Comparison of ENCODE assay signal across 15 cellular contexts in the genomic region with DNA sequence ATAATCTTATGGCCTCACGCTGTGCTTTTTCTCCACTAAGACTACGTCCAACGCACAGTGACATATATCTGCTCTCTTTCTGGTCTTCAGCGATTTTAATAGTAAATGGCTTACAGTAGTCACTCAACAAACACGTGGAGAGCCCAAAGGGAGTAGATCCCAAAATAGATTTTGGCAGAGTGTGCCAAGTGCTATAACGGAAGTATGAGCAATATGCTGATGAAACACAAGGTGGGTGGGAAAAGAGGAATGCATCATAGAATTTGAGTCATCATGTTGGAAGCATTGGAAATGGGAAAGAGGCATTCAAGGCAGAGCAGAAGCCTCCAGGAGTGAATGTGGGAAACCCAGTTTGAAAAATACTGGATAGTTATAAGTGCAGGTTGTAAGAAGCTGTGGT.
DNase-seq lines count a peak whose midpoint lies in the region; ATAC-seq, FAIRE-seq and TF ChIP-seq lines count a peak whose summit lies in the region.
"Had no signal": no experiment of that assay in that cellular context is flagged by ENCODE, and none has a peak within 500 bp of the region (broad histone marks: within the 10 kb centered on the region; RNA-seq: fewer than 3 reads in every experiment).

No MANE protein-coding gene starts in this region.

- no TSS peak for BruUV-seq in endothelial cell of umbilical vein (replicated peaks; lab: Mats Ljungman, UMichigan)

- H3K9ac ChIP-seq in endothelial cell of umbilical vein (replicated peaks; ENCODE audit: extremely low read depth, insufficient read depth, low read length), result no peak overlapping the region
- H3K9ac ChIP-seq in MM.1S (ENCODE audit: low read length), result no peak overlapping the region

- H4K20me1 ChIP-seq in endothelial cell of umbilical vein (replicated peaks; ENCODE audit: control insufficient read depth, extremely low read depth, insufficient read depth, low read length) (no peaks in the 10 kb centered on the region), MM.1S (ENCODE audit: insufficient read depth, low read length) (no peaks in the 10 kb centered on the region)

- no peak overlapping the region for H3K4me3 ChIP-seq in endothelial cell of umbilical vein (replicated peaks in 1 of 3; ENCODE audit: insufficient read depth in 1 of 3, low read depth in 1 of 3, low read length in 3 of 3)
- H3K4me3 ChIP-seq in MM.1S (ENCODE audit: low read length), result no peak overlapping the region
- H3K4me3 ChIP-seq: ovary had no signal

- no peak for TF ChIP-seq CTCF in endothelial cell of umbilical vein (IDR thresholded peaks at IDR 0.05; ENCODE audit: extremely low read depth in 1 of 2, insufficient read depth in 1 of 2, low read depth in 1 of 2, low read length in 2 of 2)
- no peak for TF ChIP-seq CTCF in omental fat pad (IDR thresholded peaks at IDR 0.05)
- TF ChIP-seq CTCF in MM.1S (IDR thresholded peaks at IDR 0.05; ENCODE audit: low read length), result no peak

- H2AFZ ChIP-seq in endothelial cell of umbilical vein (ENCODE audit: low read depth, low read length) (no peak overlapping the region), MM.1S (ENCODE audit: low read length) (no peak overlapping the region)

- intact Hi-C loops in endothelial cell of umbilical vein (cut with micrococcal nuclease), result loop anchor here (5.0 kb wide), 1 partner anchor 115 kb away; no protein-coding TSS in a partner anchor

- ATAC-seq in omental fat pad (ENCODE audit: low FRiP score) (peak; percentile 42), HG02678 (IDR thresholded peaks at IDR 0.05; ENCODE audit: unreplicated experiment) (no peak)

- peak; percentile 79 for FAIRE-seq in endothelial cell of umbilical vein (lab: Jason Lieb, UNC)

- TF ChIP-seq POLR2A in endothelial cell of umbilical vein (IDR thresholded peaks at IDR 0.05; ENCODE audit: low read depth, low read length), result no peak

- no peaks in the 10 kb centered on the region for H3K9me1 ChIP-seq in endothelial cell of umbilical vein (replicated peaks; ENCODE audit: control insufficient read depth, extremely low read depth, insufficient read depth, low read length)

- peaks cover 33% of the 10 kb centered on the region for H3K4me1 ChIP-seq in endothelial cell of umbilical vein (ENCODE audit: control insufficient read depth, extremely low read depth, insufficient read depth, low read length)
- H3K4me1 ChIP-seq in MM.1S (ENCODE audit: low read length), result no peaks in the 10 kb centered on the region

- CTCF ChIA-PET in endothelial cell of umbilical vein (lab: Charles Lee), result no interaction called here

- peak overlapping the region; percentile 48 for H3K27ac ChIP-seq in endothelial cell of umbilical vein (ENCODE audit: insufficient read depth, low read depth, low read length)
- H3K27ac ChIP-seq in MM.1S (ENCODE audit: low read length), result no peak overlapping the region
- H3K27ac ChIP-seq: ovary had no signal

- DNase-seq in EL (peak; percentile 96), RPMI7951 (ENCODE audit: low read depth) (peak; percentile 96), endothelial cell of umbilical vein (ENCODE audit: low read depth, low spot score) (peak; percentile 87), omental fat pad (ENCODE audit: low spot score) (no peak), MM.1S (no peak), NCI-H2029 treated with DMSO at 0.1 percent for 48 hours (lab: John Stamatoyannopoulos, UW) (no peak)
- no peak for DNase-seq in stimulated activated CD4-positive, alpha-beta T cell treated with anti-CD3 and anti-CD28 coated beads, Interleukin-2, amount 100 ng/mL, for 24 hours
- DNase-seq: activated CD4-positive, alpha-beta T cell treated with anti-CD3 and anti-CD28 coated beads for 4 hours; activated naive CD4-positive, alpha-beta T cell; effector memory CD4-positive, alpha-beta T cell; H9; left cardiac atrium; NCI-H2081 treated with DMSO at 0.1 percent for 48 hours; ovary had no signal

- H3K27me3 ChIP-seq in endothelial cell of umbilical vein (ENCODE audit: control insufficient read depth in 2 of 2, insufficient read depth in 2 of 2, low read length in 2 of 2) (no peaks in the 10 kb centered on the region), MM.1S (replicated peaks; ENCODE audit: insufficient read depth, low read length) (no peaks in the 10 kb centered on the region)
- H3K27me3 ChIP-seq: ovary had no signal

- POLR2A ChIA-PET in endothelial cell of umbilical vein (lab: Charles Lee), result no interaction called here

- H3F3A ChIP-seq in MM.1S (ENCODE audit: insufficient read depth, low read length), result no peaks in the 10 kb centered on the region

- no peaks in the 10 kb centered on the region for H3K79me2 ChIP-seq in endothelial cell of umbilical vein (ENCODE audit: control insufficient read depth, insufficient read depth, low read length)
- no peaks in the 10 kb centered on the region for H3K79me2 ChIP-seq in MM.1S (ENCODE audit: low read length)

- H3K4me2 ChIP-seq in endothelial cell of umbilical vein (ENCODE audit: insufficient read depth, low read length) (no peak overlapping the region), MM.1S (ENCODE audit: low read depth, low read length) (no peak overlapping the region)

- H3K9me2 ChIP-seq in MM.1S (replicated peaks; ENCODE audit: insufficient read depth, low read length), result no peaks in the 10 kb centered on the region

- no peaks in the 10 kb centered on the region for H3K9me3 ChIP-seq in endothelial cell of umbilical vein (replicated peaks; ENCODE audit: control insufficient read depth, insufficient read depth, low read length)
- no peaks in the 10 kb centered on the region for H3K9me3 ChIP-seq in MM.1S (replicated peaks; ENCODE audit: insufficient read depth, low read length)
- H3K9me3 ChIP-seq: ovary had no signal

- H3K36me3 ChIP-seq in endothelial cell of umbilical vein (ENCODE audit: control insufficient read depth in 2 of 2, extremely low read depth in 1 of 2, insufficient read depth in 2 of 2, low read length in 2 of 2) (no peaks in the 10 kb centered on the region), MM.1S (replicated peaks; ENCODE audit: insufficient read depth, low read length) (no peaks in the 10 kb centered on the region)
- H3K36me3 ChIP-seq: ovary had no signal

- dilution Hi-C loops in endothelial cell of umbilical vein (cut with MboI; ENCODE audit: extremely low pct_ligation_motif_present, low sequenced_read_pairs), result no loop called here

TF ChIP-seq in endothelial cell of umbilical vein, 7 proteins besides CTCF, POLR2A, EP300 and RAD21:
- TF ChIP-seq MYC (IDR thresholded peaks at IDR 0.05; ENCODE audit: low read depth, low read length) (no peak), FOS (IDR thresholded peaks at IDR 0.05; ENCODE audit: borderline replicate concordance, insufficient read depth, low read length) (peak; percentile 97), GATA2 (IDR thresholded peaks at IDR 0.05; ENCODE audit: insufficient read depth, insufficient read length, low read depth, low read length) (peak; percentile 47), POLR2AphosphoS5 (IDR thresholded peaks at IDR 0.05; ENCODE audit: insufficient read depth, low read depth, low read length) (peak; percentile 73), JUN (IDR thresholded peaks at IDR 0.05; ENCODE audit: borderline replicate concordance, insufficient read depth, insufficient read length, low read depth) (peak; percentile 97), EZH2 (IDR thresholded peaks at IDR 0.05; ENCODE audit: borderline replicate concordance, low read depth, low read length, severe bottlenecking) (no peak)
- TF ChIP-seq, protein P1, sequence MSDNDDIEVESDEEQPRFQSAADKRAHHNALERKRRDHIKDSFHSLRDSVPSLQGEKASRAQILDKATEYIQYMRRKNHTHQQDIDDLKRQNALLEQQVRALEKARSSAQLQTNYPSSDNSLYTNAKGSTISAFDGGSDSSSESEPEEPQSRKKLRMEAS (IDR thresholded peaks at IDR 0.05; ENCODE audit: insufficient read depth, insufficient read length), result peak; percentile 67

Comparison
In these comparisons a context has a peak if more than half of its experiments do, and no peak if none do; other contexts are left out.
1. DNase-seq: peak in EL (single experiment), RPMI7951 (single experiment) and endothelial cell of umbilical vein (single experiment); none in omental fat pad (single experiment), stimulated activated CD4-positive, alpha-beta T cell treated with anti-CD3 and anti-CD28 coated beads, Interleukin-2, amount 100 ng/mL, for 24 hours (0 of 2), MM.1S (single experiment) and NCI-H2029 treated with DMSO at 0.1 percent for 48 hours (single experiment).